29 cellular contexts compared by ENCODE assay signal in genomic region chr1:230982698-230983097, GRCh38. TPM values are rescaled to one million over a fixed set of nuclear protein-coding genes. Genes with fewer than 3 reads are reported as not detected.
DNase-seq lines count a peak whose midpoint lies in the region; ATAC-seq, FAIRE-seq and TF ChIP-seq lines count a peak whose summit lies in the region.
"Had no signal": no experiment of that assay in that cellular context is flagged by ENCODE, and none has a peak within 500 bp of the region (broad histone marks: within the 10 kb centered on the region; RNA-seq: fewer than 3 reads in every experiment).

No MANE protein-coding gene starts in this region.

- no peak overlapping the region for H3K23ac ChIP-seq in trophoblast cell (ENCODE audit: low read length)

- no peaks in the 10 kb centered on the region for H3K79me1 ChIP-seq in trophoblast cell (ENCODE audit: low read length)

- H3K9me3 ChIP-seq in adipocyte (ENCODE audit: control insufficient read depth, low read length) (no peaks in the 10 kb centered on the region), trophoblast cell (ENCODE audit: insufficient read depth, low read depth, low read length) (no peaks in the 10 kb centered on the region), thyroid gland (no peaks in the 10 kb centered on the region)
- H3K9me3 ChIP-seq: breast epithelium, gastrocnemius medialis, left lung, right lobe of liver, thoracic aorta had no signal

- no peak overlapping the region for H4K8ac ChIP-seq in trophoblast cell (ENCODE audit: low read depth, low read length)

- H3K4me1 ChIP-seq in adipocyte (ENCODE audit: control insufficient read depth, insufficient read depth, low read length) (peaks cover 15% of the 10 kb centered on the region), trophoblast cell (ENCODE audit: control insufficient read depth in 1 of 2, insufficient read depth in 2 of 2, low read length in 2 of 2) (peaks cover 0 to 4% of the 10 kb centered on the region in 2 experiments), thyroid gland (peaks cover 15 to 23% of the 10 kb centered on the region in 2 donors)

- no peak overlapping the region for H2BK5ac ChIP-seq in trophoblast cell (ENCODE audit: low read depth, low read length, poor library complexity)

- DNase-seq in EH (ENCODE audit: low read depth) (peak; percentile 61), adipocyte (ENCODE audit: low read depth) (peak; percentile 42), fibroblast of mammary gland (ENCODE audit: low read depth) (peak; percentile 75), trophoblast cell (peak in 1 of 2 donors; percentile 59), thyroid gland (no peak), urothelium cell line (ENCODE audit: low spot score) (no peak)
- DNase-seq: activated CD4-positive, alpha-beta T cell treated with anti-CD3 and anti-CD28 coated beads, Interleukin-2, amount 10 ng/mL, durations not matched to agents 24 days and 14 days; activated gamma-delta T cell treated with Interleukin-2 at 50 U/mL for 16 hours; activated T-cell treated with anti-CD3 and anti-CD28 coated beads, Interleukin-2, amount 50 U/mL, for 1 hour; Calu3; effector CD4-positive, alpha-beta T cell; gastrocnemius medialis; left lung; mesendoderm; NCI-H1105; NCI-H187 treated with DMSO at 0.1 percent for 48 hours; NCI-H524 treated with DMSO at 0.1 percent for 48 hours; right lobe of liver; SHP77; stimulated activated naive CD8-positive, alpha-beta T cell treated with anti-CD3 and anti-CD28 coated beads, Interleukin-15, Interleukin-2, amounts not matched to agents 100 U/mL and 50 U/mL, for 24 hours had no signal

- no peak for TF ChIP-seq POLR2A in thyroid gland (IDR thresholded peaks at IDR 0.05)

- H2AFZ ChIP-seq in trophoblast cell (ENCODE audit: insufficient read depth, low read length, poor library complexity): no peak overlapping the region
- H2AFZ ChIP-seq: neural progenitor cell had no signal

- H3K14ac ChIP-seq in trophoblast cell (ENCODE audit: low read length): no peak overlapping the region

- H2BK120ac ChIP-seq in trophoblast cell (ENCODE audit: insufficient read depth, low read length, poor library complexity): no peak overlapping the region

- H3K4ac ChIP-seq in trophoblast cell (ENCODE audit: low read depth, low read length): no peak overlapping the region

- intact Hi-C loops in thyroid gland (cut with DNase I): no loop called here

- no peak for ATAC-seq in GM18861 (IDR thresholded peaks at IDR 0.05; ENCODE audit: unreplicated experiment)
- ATAC-seq: gastrocnemius medialis; left lung; right lobe of liver; stimulated activated naive CD8-positive, alpha-beta T cell treated with anti-CD3 and anti-CD28 coated beads, Interleukin-15, Interleukin-2, amounts not matched to agents 100 U/mL and 50 U/mL, for 24 hours had no signal

- H3K27me3 ChIP-seq in adipocyte (replicated peaks; ENCODE audit: control insufficient read depth, insufficient read depth, low read length) (no peaks in the 10 kb centered on the region), trophoblast cell (ENCODE audit: insufficient read depth, low read length) (no peaks in the 10 kb centered on the region), thyroid gland (no peaks in the 10 kb centered on the region)
- H3K27me3 ChIP-seq: breast epithelium, gastrocnemius medialis, left lung, neural progenitor cell, right lobe of liver had no signal

- H3K4me2 ChIP-seq in trophoblast cell (ENCODE audit: low read length): no peak overlapping the region
- H3K4me2 ChIP-seq: neural progenitor cell had no signal

- H2AK5ac ChIP-seq in trophoblast cell (ENCODE audit: low read length): no peak overlapping the region

- H4K91ac ChIP-seq in trophoblast cell (ENCODE audit: low read depth, low read length): no peak overlapping the region

- H4K12ac ChIP-seq in trophoblast cell (ENCODE audit: low read depth, low read length): no peak overlapping the region

- WGBS in trophoblast cell (ENCODE audit: extremely low coverage, insufficient coverage, insufficient read length): no CpG with 5 or more reads among the region's 4 CpGs
- WGBS in thyroid gland, 2 donors: 83 to 89% methylated on average over 4 of the region's 4 CpGs

- H3K27ac ChIP-seq in trophoblast cell (ENCODE audit: low read depth, low read length): no peak overlapping the region
- no peak overlapping the region for H3K27ac ChIP-seq in thyroid gland
- H3K27ac ChIP-seq: breast epithelium, C4-2B, epithelial cell of prostate, gastrocnemius medialis, left lung, neural progenitor cell, right lobe of liver, thoracic aorta had no signal

- no peaks in the 10 kb centered on the region for H3K79me2 ChIP-seq in trophoblast cell (ENCODE audit: control insufficient read depth, insufficient read depth, low read length, poor library complexity)

- no peak for FAIRE-seq in urothelium cell line (lab: Jason Lieb, UNC)
- FAIRE-seq: colon, GM12892, H54 had no signal

- H2BK12ac ChIP-seq in trophoblast cell (ENCODE audit: low read length): no peak overlapping the region

- no peak for TF ChIP-seq CTCF in fibroblast of mammary gland (conservative IDR thresholded peaks at IDR 0.05; ENCODE audit: control insufficient read depth, insufficient read depth, low read depth, low read length)
- TF ChIP-seq CTCF in thyroid gland (IDR thresholded peaks at IDR 0.05): no peak

- H3K36me3 ChIP-seq in adipocyte (ENCODE audit: control insufficient read depth, insufficient read depth, low read length, severe bottlenecking): peaks cover 11% of the 10 kb centered on the region
- peaks cover 0 to 3% of the 10 kb centered on the region in 2 experiments for H3K36me3 ChIP-seq in trophoblast cell (ENCODE audit: control insufficient read depth in 1 of 2, insufficient read depth in 2 of 2, low read length in 2 of 2)
- peaks cover 0 to 4% of the 10 kb centered on the region in 2 donors for H3K36me3 ChIP-seq in thyroid gland
- H3K36me3 ChIP-seq: breast epithelium, gastrocnemius medialis, neural progenitor cell, right lobe of liver, thoracic aorta had no signal

- H3K9ac ChIP-seq in adipocyte (ENCODE audit: low read length) (no peak overlapping the region), trophoblast cell (ENCODE audit: low read length) (peak overlapping the region; percentile 44)
- H3K9ac ChIP-seq: neural progenitor cell had no signal

- H3K4me3 ChIP-seq in adipocyte (ENCODE audit: low read length) (no peak overlapping the region), fibroblast of mammary gland (ENCODE audit: control insufficient read depth, low read depth, low read length) (no peak overlapping the region), trophoblast cell (ENCODE audit: low read depth, low read length) (no peak overlapping the region), thyroid gland (replicated peaks in 1 of 3) (no peak overlapping the region)
- H3K4me3 ChIP-seq: breast epithelium, gastrocnemius medialis, left lung, neural progenitor cell, right lobe of liver, thoracic aorta had no signal

- no peak overlapping the region for H3K18ac ChIP-seq in trophoblast cell (ENCODE audit: low read length)

RNA-seq across cellular contexts. Expression of gene ARV1, which starts 3.8 kb away (rescaled TPM):
- polyA plus RNA-seq in trophoblast cell (2013): 14.3 and 14.6 TPM in 2 replicates
- total RNA-seq in thyroid gland: 10 to 100 TPM; 29.3 to 39.2 (median 34.8) TPM

RNA-seq across cellular contexts. Expression of gene TTC13, which starts 4.0 kb away (rescaled TPM):
- 5.5 and 6.0 TPM in 2 replicates for polyA plus RNA-seq in trophoblast cell (2013)
- 10 to 100 TPM; 14.4 to 28.5 (median 26.1) TPM for total RNA-seq in thyroid gland

RNA-seq across cellular contexts. Expression of gene FAM89A, which starts 57.4 kb away (rescaled TPM):
- 44.3 and 47.9 TPM in 2 replicates for polyA plus RNA-seq in trophoblast cell (2013)
- total RNA-seq in thyroid gland: 10 to 100 TPM in 3 of 4 donors, 1 to 10 TPM in 1; 8.0 to 27.0 (median 17.1) TPM

Comparison
In these comparisons a context has a peak if more than half of its experiments do, and no peak if none do; other contexts are left out.
1. DNase-seq: peak in EH (single experiment), adipocyte (single experiment) and fibroblast of mammary gland (single experiment); none in thyroid gland (0 of 2) and urothelium cell line (single experiment).